In the genomic region with DNA sequence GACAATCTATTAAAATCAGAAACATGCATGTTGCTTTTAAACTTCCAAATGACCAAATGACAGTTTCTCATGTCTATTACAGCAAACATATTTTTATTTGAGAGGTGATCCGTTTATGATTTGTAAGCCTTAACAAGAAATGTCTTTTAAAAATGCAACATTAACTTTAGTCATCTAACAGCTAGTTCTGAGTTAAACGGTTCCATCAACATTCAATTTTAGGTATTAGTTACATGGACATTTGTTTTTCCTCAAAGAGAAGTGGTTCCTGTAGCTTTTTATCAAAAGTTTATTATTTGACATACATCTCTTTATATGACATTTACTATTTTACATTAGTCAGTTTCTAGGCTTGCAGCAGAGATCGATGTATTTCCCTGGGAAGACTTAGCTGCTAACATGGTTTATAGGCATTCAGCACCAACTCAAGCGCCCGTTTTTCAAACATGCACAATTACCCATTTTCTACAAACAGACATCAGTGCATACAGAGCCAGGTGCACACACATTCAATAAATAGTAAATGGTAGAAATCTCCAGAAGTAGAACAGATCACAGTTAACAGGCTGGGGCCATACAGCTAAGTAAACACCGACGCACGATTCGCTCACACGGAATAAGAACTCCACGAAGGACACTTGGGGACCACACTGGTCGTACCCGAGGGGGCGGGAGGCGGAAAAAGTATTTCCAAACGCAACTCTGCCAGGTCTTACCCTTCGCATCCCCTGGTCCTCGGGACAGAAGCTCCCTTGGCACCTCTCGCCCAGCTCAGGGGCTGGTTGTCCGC, we compare ENCODE assay signal across 8 cellular contexts. TPM values are rescaled to one million over a fixed set of nuclear protein-coding genes. Genes with fewer than 3 reads are reported as not detected.
DNase-seq lines count a peak whose midpoint lies in the region; ATAC-seq lines count a peak whose summit lies in the region.
"Had no signal": no experiment of that assay in that cellular context is flagged by ENCODE, and none has a peak within 500 bp of the region (broad histone marks: within the 10 kb centered on the region; RNA-seq: fewer than 3 reads in every experiment).

No MANE protein-coding gene starts in this region.

- peaks cover 10 to 21% (median 15%) of the 10 kb centered on the region in 4 donors for H3K4me1 Mint-ChIP-seq in naive thymus-derived CD8-positive, alpha-beta T cell

- peak overlapping the region; percentile 74 for H3K9ac ChIP-seq in HUES64 (ENCODE audit: low read depth, low read length)

- H3K27ac Mint-ChIP-seq in naive thymus-derived CD8-positive, alpha-beta T cell = no peak overlapping the region

- H3K4me3 Mint-ChIP-seq in naive thymus-derived CD8-positive, alpha-beta T cell = peak overlapping the region; percentile 29 to 83 (median 72)

- H3K36me3 Mint-ChIP-seq in naive thymus-derived CD8-positive, alpha-beta T cell = peaks cover 0 to 12% (median 7%) of the 10 kb centered on the region in 3 donors

- H3K9me3 Mint-ChIP-seq in naive thymus-derived CD8-positive, alpha-beta T cell = no peaks in the 10 kb centered on the region

- peaks cover 33 to 62% (median 60%) of the 10 kb centered on the region in 5 donors for H3K27me3 Mint-ChIP-seq in naive thymus-derived CD8-positive, alpha-beta T cell

- WGBS in HUES64 = 16% methylated on average over 19 of the region's 20 CpGs

- POLR2A ChIA-PET in naive thymus-derived CD8-positive, alpha-beta T cell (lab: Charles Lee) = no interaction called here

- no peaks in the 10 kb centered on the region for H3K36me3 ChIP-seq in HUES64 (ENCODE audit: insufficient read depth, low read length)

- H3K4me3 ChIP-seq in HUES64 (ENCODE audit: low read length) = peak overlapping the region; percentile 71

- H3K9me3 ChIP-seq in HUES64 (ENCODE audit: insufficient read depth, low read depth, low read length) = no peaks in the 10 kb centered on the region

- H3K27me3 ChIP-seq in HUES64 (ENCODE audit: insufficient read depth, low read length) = peaks cover 73% of the 10 kb centered on the region

- H3K4me1 ChIP-seq in HUES64 (ENCODE audit: insufficient read depth, low read length) = peaks cover 2% of the 10 kb centered on the region; the same call in 1 of the 2 replicates

- ATAC-seq in GM18909 (IDR thresholded peaks at IDR 0.05; ENCODE audit: poor library complexity, unreplicated experiment) (peak; percentile 9), GM21447 (IDR thresholded peaks at IDR 0.05; ENCODE audit: unreplicated experiment) (no peak)
- ATAC-seq in naive thymus-derived CD8-positive, alpha-beta T cell = no peak

- no peak overlapping the region for H3K27ac ChIP-seq in HUES64 (ENCODE audit: low read depth, low read length)
- H3K27ac ChIP-seq in caudate nucleus (ENCODE audit: low read depth, low read length) = peak overlapping the region; percentile 70
- H3K27ac ChIP-seq: VCaP had no signal

- DNase-seq in caudate nucleus (lab: John Stamatoyannopoulos, UW) = peak in 2 of 61 donors; percentile 31 to 61
- no peak for DNase-seq in naive thymus-derived CD8-positive, alpha-beta T cell
- DNase-seq in NCI-H226 = no peak
- DNase-seq in stimulated activated CD4-positive, alpha-beta T cell treated with anti-CD3 and anti-CD28 coated beads, Interleukin-15, amount 100 ng/mL, for 24 hours = no peak

RNA-seq across cellular contexts. Expression of a gene that starts 0.9 kb away (rescaled TPM):
- polyA plus RNA-seq in HUES64 (2013, experiment 1 of 2) = 1.5 TPM
- polyA plus RNA-seq in HUES64 (2013, experiment 2 of 2) = 2.9 TPM
- 1 to 10 TPM in 1 of 2 experiments, under 1 TPM in 1; 0.27 to 1.1 TPM for total RNA-seq in naive thymus-derived CD8-positive, alpha-beta T cell
- polyA plus RNA-seq in naive thymus-derived CD8-positive, alpha-beta T cell = not detected
